Comparison of ENCODE assay signal across 9 cellular contexts in the genomic region with DNA sequence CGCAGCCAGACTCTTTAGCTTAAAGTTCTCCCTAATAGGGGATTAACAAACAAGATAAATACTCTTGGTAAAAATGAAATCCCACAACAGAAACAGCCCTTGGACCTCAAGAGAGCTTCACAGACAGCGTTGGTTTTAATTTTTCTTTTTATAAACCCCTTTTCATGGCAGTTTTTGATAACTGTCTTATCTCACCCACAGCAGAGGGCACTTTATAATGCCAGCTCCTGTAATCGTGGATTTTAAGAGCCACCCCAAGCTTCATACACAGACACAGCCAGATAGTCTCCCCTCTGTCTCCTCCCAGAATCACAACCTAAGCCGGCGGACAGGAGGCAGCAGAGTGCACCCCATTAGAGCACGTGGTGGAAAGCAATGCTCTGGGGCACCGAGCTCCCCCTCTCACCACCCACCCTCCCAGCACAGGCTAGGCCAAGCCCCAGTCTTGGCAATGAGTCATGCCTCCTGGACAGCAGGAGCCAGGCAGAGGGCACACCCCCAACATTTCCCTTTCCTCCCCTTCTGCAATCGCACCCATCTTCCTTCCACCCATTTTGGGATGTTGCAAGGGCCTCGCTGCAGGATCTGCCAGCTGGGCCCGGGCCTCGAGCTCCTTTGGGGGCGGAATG. TPM values are rescaled to one million over a fixed set of nuclear protein-coding genes. Genes with fewer than 3 reads are reported as not detected.
A peak's percentile ranks its signal among the peaks of the same experiment; 100 is the strongest.
DNase-seq lines count a peak whose midpoint lies in the region; ATAC-seq, FAIRE-seq and TF ChIP-seq lines count a peak whose summit lies in the region.
"Had no signal": no experiment of that assay in that cellular context is flagged by ENCODE, and none has a peak within 500 bp of the region (broad histone marks: within the 10 kb centered on the region; RNA-seq: fewer than 3 reads in every experiment).

No MANE protein-coding gene starts in this region.

- FAIRE-seq in RCC 7860 (lab: Jason Lieb, UNC): peak; percentile 38
- FAIRE-seq: colon had no signal

- no peaks in the 10 kb centered on the region for H3K9me3 ChIP-seq in iPS-18c (ENCODE audit: control insufficient read depth, insufficient read depth, low read length)

- in situ Hi-C loops in brain microvascular endothelial cell (cut with HindIII; ENCODE audit: low pct_ligation_motif_present, low sequenced_read_pairs): no loop called here

- peaks cover 38% of the 10 kb centered on the region for H3K36me3 ChIP-seq in brain microvascular endothelial cell (replicated peaks)

- peak overlapping the region; percentile 97 for H3K27ac ChIP-seq in brain microvascular endothelial cell

- intact Hi-C loops in sciatic nerve (cut with DNase I): no loop called here

- peak; percentile 46 for DNase-seq in COLO829 (ENCODE audit: low spot score)
- peak; percentile 85 for DNase-seq in RCC 7860 (ENCODE audit: low spot score)
- peak; percentile 91 for DNase-seq in brain microvascular endothelial cell
- DNase-seq in sciatic nerve (ENCODE audit: low spot score): peak; percentile 88
- DNase-seq in NCI-H2081 (lab: John Stamatoyannopoulos, UW): no peak

- no peaks in the 10 kb centered on the region for H3K27me3 ChIP-seq in brain microvascular endothelial cell (replicated peaks)

- peak; percentile 82 for TF ChIP-seq CTCF in brain microvascular endothelial cell (IDR thresholded peaks at IDR 0.05; ENCODE audit: low read depth, low read length, missing control alignments)

- ATAC-seq in GM19025 (IDR thresholded peaks at IDR 0.05; ENCODE audit: low read depth, unreplicated experiment) (peak; percentile 20), HG03175 (IDR thresholded peaks at IDR 0.05; ENCODE audit: unreplicated experiment) (peak; percentile 38), sciatic nerve (peak; percentile 80)

- H3K4me3 ChIP-seq in brain microvascular endothelial cell (ENCODE audit: low read depth, low read length) (peak overlapping the region; percentile 86), iPS-18c (ENCODE audit: insufficient read depth, low read depth, low read length) (peak overlapping the region; percentile 86)

RNA-seq across cellular contexts. Expression of a gene that starts 2.5 kb away (rescaled TPM):
- total RNA-seq in sciatic nerve: 81.6 TPM

Comparison
In these comparisons a context has a peak if more than half of its experiments do, and no peak if none do; other contexts are left out.
1. DNase-seq: peak in COLO829 (single experiment), RCC 7860 (single experiment), brain microvascular endothelial cell (single experiment) and sciatic nerve (single experiment); none in NCI-H2081 (0 of 2).
2. ATAC-seq: peak in every context shown above with its lines; median percentile 80 in sciatic nerve; 38 in HG03175; 20 in GM19025.